In genomic region chr19:49189259-49189658, GRCh38 we compare ENCODE assay signal across 12 cellular contexts. TPM values are rescaled to one million over a fixed set of nuclear protein-coding genes. Genes with fewer than 3 reads are reported as not detected.
"Had no signal": no experiment of that assay in that cellular context is flagged by ENCODE, and none has a peak within 500 bp of the region (broad histone marks: within the 10 kb centered on the region; RNA-seq: fewer than 3 reads in every experiment).

No MANE protein-coding gene starts in this region.

- H3K27me3 ChIP-seq: dorsolateral prefrontal cortex, esophagus muscularis mucosa, tibial artery had no signal

- DNase-seq: activated B cell treated with CpG ODN at 0.5 μM for 24 hours; activated CD4-positive, alpha-beta T cell treated with anti-CD3 and anti-CD28 coated beads, Interleukin-2, amount 10 ng/mL, durations not matched to agents 24 days and 14 days; activated naive CD4-positive, alpha-beta T cell treated with anti-CD3 and anti-CD28 coated beads, Interleukin-2, amount 50 U/mL, for 16 hours; amniotic stem cell; cerebellar nuclear complex; dorsolateral prefrontal cortex; naive B cell; SK-N-SH; small intestine; T-helper 1 cell; tibial artery had no signal

- H3K4me3 Mint-ChIP-seq: activated B cell treated with CpG ODN at 0.5 μM for 24 hours; activated CD4-positive, alpha-beta T cell treated with anti-CD3 and anti-CD28 coated beads, Interleukin-2, amount 10 ng/mL, durations not matched to agents 24 days and 14 days; naive B cell had no signal

- H3K4me3 ChIP-seq: dorsolateral prefrontal cortex, esophagus muscularis mucosa, tibial artery had no signal

- H3K27ac ChIP-seq: dorsolateral prefrontal cortex, tibial artery had no signal

- H3K27me3 Mint-ChIP-seq: activated CD4-positive, alpha-beta T cell treated with anti-CD3 and anti-CD28 coated beads, Interleukin-2, amount 10 ng/mL, durations not matched to agents 24 days and 14 days had no signal

- H3K27ac Mint-ChIP-seq: activated B cell treated with CpG ODN at 0.5 μM for 24 hours; activated CD4-positive, alpha-beta T cell treated with anti-CD3 and anti-CD28 coated beads, Interleukin-2, amount 10 ng/mL, durations not matched to agents 24 days and 14 days; naive B cell had no signal

- H3K9me3 ChIP-seq: esophagus muscularis mucosa, SK-N-SH, tibial artery had no signal

- H3K9ac ChIP-seq: SK-N-SH had no signal

- H3K4me1 ChIP-seq: tibial artery had no signal

- H3K9me3 Mint-ChIP-seq: activated B cell treated with CpG ODN at 0.5 μM for 24 hours; activated CD4-positive, alpha-beta T cell treated with anti-CD3 and anti-CD28 coated beads, Interleukin-2, amount 10 ng/mL, durations not matched to agents 24 days and 14 days had no signal

RNA-seq across cellular contexts. Expression of gene TRPM4, which starts 31.7 kb away (rescaled TPM):
- total RNA-seq: activated B cell treated with CpG ODN at 0.5 μM for 24 hours had no signal

RNA-seq across cellular contexts. Expression of gene HRC, which starts 34.1 kb away (rescaled TPM):
- total RNA-seq: activated B cell treated with CpG ODN at 0.5 μM for 24 hours; activated CD4-positive, alpha-beta T cell treated with anti-CD3 and anti-CD28 coated beads, Interleukin-2, amount 10 ng/mL, durations not matched to agents 24 days and 14 days had no signal
